Comparison of ENCODE assay signal across 8 cellular contexts in the genomic region with DNA sequence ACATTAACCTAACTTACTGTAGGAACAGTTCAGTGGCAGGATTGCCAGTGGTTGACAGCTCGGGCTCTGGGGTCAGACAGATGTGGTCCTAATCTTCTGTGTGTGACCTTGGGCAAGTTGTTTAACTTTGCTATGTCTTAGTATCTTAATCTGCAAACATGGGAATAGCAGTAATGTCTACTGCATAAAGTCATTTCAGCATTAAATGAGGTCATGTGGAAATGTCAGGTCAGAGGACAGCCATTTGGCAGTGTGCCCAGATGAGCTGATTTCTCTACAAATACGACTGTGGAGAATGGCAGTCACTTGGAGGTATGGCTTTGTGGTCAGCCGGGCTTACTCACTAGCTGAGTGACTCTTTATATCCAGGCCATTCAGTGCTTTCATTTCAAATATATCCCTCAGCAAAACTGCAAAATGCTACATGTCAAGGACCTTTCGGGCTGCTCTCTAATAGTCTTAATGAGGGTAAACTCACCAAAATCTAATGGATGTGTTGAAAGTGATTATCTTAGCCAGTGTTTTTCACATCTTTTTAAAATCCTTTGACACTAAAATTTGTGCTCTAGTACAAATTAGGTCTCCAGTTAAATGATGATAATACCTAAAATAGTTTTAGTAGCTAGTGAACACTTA.
DNase-seq lines count a peak whose midpoint lies in the region; ATAC-seq and TF ChIP-seq lines count a peak whose summit lies in the region.

No MANE protein-coding gene starts in this region.

- no peak overlapping the region for H3K4me3 Mint-ChIP-seq in T-helper 17 cell

- H3K9me3 ChIP-seq in T-helper 17 cell (ENCODE audit: control insufficient read depth, low read length, poor library complexity, severe bottlenecking) = no peaks in the 10 kb centered on the region
- H3K9me3 ChIP-seq in mammary epithelial cell (replicated peaks; ENCODE audit: insufficient read depth, low read length) = no peaks in the 10 kb centered on the region
- H3K9me3 ChIP-seq in mesenchymal stem cell (ENCODE audit: control insufficient read depth, low read length) = no peaks in the 10 kb centered on the region
- H3K9me3 ChIP-seq in tibial artery = no peaks in the 10 kb centered on the region

- H2BK120ac ChIP-seq in mesenchymal stem cell (ENCODE audit: low read depth, low read length) = no peak overlapping the region

- no peaks in the 10 kb centered on the region for H4K20me1 ChIP-seq in mammary epithelial cell (ENCODE audit: insufficient read depth, low read length)

- no peak overlapping the region for H3K4ac ChIP-seq in mesenchymal stem cell (ENCODE audit: low read depth in 1 of 2, low read length in 2 of 2)

- peak overlapping the region; percentile 6 for H3K4me2 ChIP-seq in mammary epithelial cell (ENCODE audit: insufficient read depth, low read depth, low read length)
- no peak overlapping the region for H3K4me2 ChIP-seq in mesenchymal stem cell (ENCODE audit: low read length, poor library complexity, severe bottlenecking)

- H3K4me1 ChIP-seq in mammary epithelial cell (ENCODE audit: insufficient read depth, low read length) = peaks cover 12% of the 10 kb centered on the region
- H3K4me1 ChIP-seq in mesenchymal stem cell (ENCODE audit: control insufficient read depth, insufficient read depth, low read depth, low read length) = no peaks in the 10 kb centered on the region
- peaks cover 0 to 63% (median 14%) of the 10 kb centered on the region in 4 donors for H3K4me1 ChIP-seq in tibial artery

- H2BK5ac ChIP-seq in mesenchymal stem cell (ENCODE audit: low read depth, low read length, poor library complexity, severe bottlenecking) = no peak overlapping the region

- H3K36me3 ChIP-seq in mammary epithelial cell (ENCODE audit: insufficient read depth, low read length) (no peaks in the 10 kb centered on the region), mesenchymal stem cell (ENCODE audit: control insufficient read depth in 1 of 2, insufficient read depth in 2 of 2, low read depth in 1 of 2, low read length in 2 of 2) (peaks cover 0 to 6% of the 10 kb centered on the region in 2 experiments), tibial artery (peaks cover 0 to 10% (median 0%) of the 10 kb centered on the region in 3 donors)

- no peak overlapping the region for H2BK15ac ChIP-seq in mesenchymal stem cell (ENCODE audit: low read depth, poor library complexity, severe bottlenecking)

- 58% methylated on average over 4 of the region's 4 CpGs for WGBS in mammary epithelial cell (ENCODE audit: low coverage, missing lambda C conversion rate)
- 0% methylated on average over 4 of the region's 4 CpGs for WGBS in mesenchymal stem cell

- H3K79me2 ChIP-seq in mammary epithelial cell (ENCODE audit: insufficient read depth, low read length) = no peaks in the 10 kb centered on the region

- H3K4me3 ChIP-seq in mammary epithelial cell (replicated peaks in 1 of 3; ENCODE audit: insufficient read depth in 1 of 3, low read depth in 2 of 3, low read length in 3 of 3) (no peak overlapping the region), mesenchymal stem cell (ENCODE audit: insufficient read depth in 1 of 2, low read depth in 1 of 2, low read length in 2 of 2) (no peak overlapping the region), tibial artery (no peak overlapping the region)

- dilution Hi-C loops in mammary epithelial cell (cut with HindIII; ENCODE audit: low sequenced_read_pairs) = no loop called here

- H3K27ac Mint-ChIP-seq in T-helper 17 cell = no peak overlapping the region

- no peaks in the 10 kb centered on the region for H3K27me3 ChIP-seq in mammary epithelial cell (ENCODE audit: insufficient read depth, low read length)
- no peaks in the 10 kb centered on the region for H3K27me3 ChIP-seq in mesenchymal stem cell (ENCODE audit: control insufficient read depth in 1 of 2, insufficient read depth in 1 of 2, low read length in 2 of 2)
- H3K27me3 ChIP-seq in tibial artery = no peaks in the 10 kb centered on the region

- H2AFZ ChIP-seq in mammary epithelial cell (ENCODE audit: low read depth, low read length) (no peak overlapping the region), mesenchymal stem cell (ENCODE audit: low read depth, low read length) (no peak overlapping the region)

- H3K27ac ChIP-seq in mammary epithelial cell (ENCODE audit: insufficient read depth, low read depth, low read length) (no peak overlapping the region), mesenchymal stem cell (ENCODE audit: low read length, poor library complexity, severe bottlenecking) (peak overlapping the region; percentile 43), tibial artery (peak overlapping the region; percentile 34 to 47)

- H3K36me3 Mint-ChIP-seq in T-helper 17 cell (ENCODE audit: low read depth) = peaks cover 2% of the 10 kb centered on the region

- no peaks in the 10 kb centered on the region for H3K27me3 Mint-ChIP-seq in T-helper 17 cell

- no peak overlapping the region for H3K18ac ChIP-seq in mesenchymal stem cell (ENCODE audit: low read depth in 1 of 2, low read length in 2 of 2)

- ATAC-seq in GM21717 (IDR thresholded peaks at IDR 0.05; ENCODE audit: unreplicated experiment) (peak; percentile 86), T-helper 17 cell (peak; percentile 71)

- no TSS peak for BruUV-seq in mammary epithelial cell (replicated peaks; lab: Mats Ljungman, UMichigan)

- DNase-seq in EH (ENCODE audit: low read depth) = peak; percentile 99
- DNase-seq in HUDEP-2 (lab: John Stamatoyannopoulos, UW; ENCODE audit: unreplicated experiment in 76 of 76) = peak in 74 of 76 experiments; percentile 6 to 94 (median 79)
- DNase-seq in T-helper 17 cell = peak in 1 of 3 donors; percentile 12
- peak; percentile 88 for DNase-seq in mammary epithelial cell
- DNase-seq in mesenchymal stem cell = peak; percentile 98
- peak; percentile 86 to 90 for DNase-seq in tibial artery
- DNase-seq in middle frontal gyrus (ENCODE audit: extremely low spot score, low spot score) = no peak

- CTCF ChIA-PET in mammary epithelial cell (lab: Charles Lee; ENCODE audit: low non-redundant PET) = no interaction called here

- H4K91ac ChIP-seq in mesenchymal stem cell (ENCODE audit: low read length) = no peak overlapping the region

- no peak for TF ChIP-seq CTCF in mammary epithelial cell (conservative IDR thresholded peaks at IDR 0.05 in 1 of 2, IDR thresholded peaks at IDR 0.05 in 1 of 2; ENCODE audit: extremely low read depth in 1 of 2, insufficient read depth in 1 of 2, low read depth in 1 of 2, low read length in 2 of 2)
- no peak for TF ChIP-seq CTCF in tibial artery (IDR thresholded peaks at IDR 0.05)

- no peak overlapping the region for H4K8ac ChIP-seq in mesenchymal stem cell (ENCODE audit: low read length)

- no peak overlapping the region for H3K9ac ChIP-seq in mammary epithelial cell (ENCODE audit: insufficient read depth, low read length)
- peak overlapping the region; percentile 73 for H3K9ac ChIP-seq in mesenchymal stem cell (ENCODE audit: low read length)

- no peaks in the 10 kb centered on the region for H3K4me1 Mint-ChIP-seq in T-helper 17 cell

- no peak overlapping the region for H3K23ac ChIP-seq in mesenchymal stem cell (ENCODE audit: low read length in 2 of 2)

- intact Hi-C loops in mammary epithelial cell (cut with micrococcal nuclease) = loop anchor here (2.0 kb wide), 1 partner anchor 952 kb away; no protein-coding TSS in a partner anchor
- intact Hi-C loops in tibial artery (cut with DNase I; ENCODE audit: low total_unique reads) = no loop called here

- H2AK5ac ChIP-seq in mesenchymal stem cell (ENCODE audit: low read length, severe bottlenecking) = no peak overlapping the region

- H3K14ac ChIP-seq in mesenchymal stem cell (ENCODE audit: low read length in 2 of 2) = no peak overlapping the region

- peaks cover 3% of the 10 kb centered on the region for H3K79me1 ChIP-seq in mesenchymal stem cell (replicated peaks; ENCODE audit: low read length, poor library complexity, severe bottlenecking)

- H2BK12ac ChIP-seq in mesenchymal stem cell (ENCODE audit: low read length in 2 of 2) = no peak overlapping the region

- in situ Hi-C loops in mammary epithelial cell (cut with MboI; ENCODE audit: low sequenced_read_pairs in 2 of 2) = loop anchor here in 1 of 2 donors (25.0 kb wide), 1 partner anchor 962 kb away; no protein-coding TSS in a partner anchor
